ENCODE assay signal across 27 cellular contexts in the genomic region with DNA sequence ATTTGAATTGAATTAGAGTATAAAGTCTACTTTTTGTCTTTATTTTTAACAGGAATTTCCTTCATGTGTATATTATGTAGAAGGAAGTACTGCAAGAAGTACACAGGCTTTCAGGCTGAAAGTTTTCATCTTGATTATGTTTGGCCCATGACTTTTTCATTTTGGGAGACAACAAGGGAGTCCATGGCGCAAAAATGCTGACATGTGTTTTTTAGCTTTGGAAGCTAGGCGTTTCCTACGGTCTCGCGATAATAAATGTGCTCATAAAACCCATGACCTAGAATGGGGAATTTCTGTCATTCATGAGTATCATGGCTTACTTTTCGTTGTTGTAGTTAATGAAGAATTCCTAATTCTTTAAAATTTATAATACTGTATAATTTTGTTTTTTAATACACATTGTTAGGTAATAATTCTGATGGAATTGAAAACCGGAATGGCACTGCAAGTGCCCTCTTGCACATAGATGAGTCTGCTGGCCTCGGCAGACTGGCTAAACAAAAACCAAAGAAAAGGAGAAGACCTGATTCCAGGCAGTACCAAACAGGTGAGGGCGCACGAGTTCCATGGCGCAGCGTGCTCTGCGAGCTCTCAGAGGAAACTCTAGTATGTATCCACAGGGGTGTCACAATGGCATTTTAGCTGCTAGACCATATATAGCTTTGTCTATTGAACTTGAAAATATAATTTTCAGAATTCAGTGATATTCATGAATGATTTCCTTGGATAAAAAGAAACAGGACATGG.
"Had no signal": no experiment of that assay in that cellular context is flagged by ENCODE, and none has a peak within 500 bp of the region (broad histone marks: within the 10 kb centered on the region; RNA-seq: fewer than 3 reads in every experiment).

No MANE protein-coding gene starts in this region.

- ATAC-seq: activated CD4-positive, alpha-beta T cell treated with anti-CD3 and anti-CD28 coated beads for 36 hours; activated naive CD4-positive, alpha-beta T cell treated with anti-CD3 and anti-CD28 coated beads, Interleukin-2, amount 50 U/mL, for 72 hours; activated T-cell treated with anti-CD3 and anti-CD28 coated beads, Interleukin-2, amount 50 U/mL, for 72 hours; esophagus mucosa; T-helper 17 cell had no signal

- H3K4me1 ChIP-seq: colonic mucosa had no signal

- H3K27me3 ChIP-seq: colonic mucosa had no signal

- H3K4me3 ChIP-seq: colonic mucosa had no signal

- H3K27ac ChIP-seq: colonic mucosa had no signal

- DNase-seq: activated CD4-positive, alpha-beta memory T cell treated with anti-CD3 and anti-CD28 coated beads, Interleukin-2, amount 10 ng/mL, durations not matched to agents 7 days and 5 days; activated CD4-positive, alpha-beta T cell treated with anti-CD3 and anti-CD28 coated beads for 36 hours; activated CD4-positive, alpha-beta T cell treated with anti-CD3 and anti-CD28 coated beads, Interleukin-2, amount 10 ng/mL, durations not matched to agents 7 days and 5 days; activated CD4-positive, alpha-beta T cell treated with anti-CD3 and anti-CD28 coated beads, Interleukin-2, amount 50 U/mL, for 4 hours; activated CD4-positive, CD25-positive, alpha-beta regulatory T cell; activated CD4-positive, CD25-positive, alpha-beta regulatory T cell treated with anti-CD3 and anti-CD28 coated beads, Interleukin-2, amount 50 U/mL, for 72 hours; activated CD8-positive, alpha-beta memory T cell treated with anti-CD3 and anti-CD28 coated beads, Interleukin-2, amount 50 U/mL, for 48 hours; activated gamma-delta T cell; activated naive CD4-positive, alpha-beta T cell; activated naive CD4-positive, alpha-beta T cell treated with anti-CD3 and anti-CD28 coated beads, Interleukin-2, amount 10 ng/mL, durations not matched to agents 7 days and 5 days; activated naive CD8-positive, alpha-beta T cell treated with anti-CD3 and anti-CD28 coated beads, Interleukin-2, amount 10 ng/mL, durations not matched to agents 7 days and 5 days; activated T-cell treated with anti-CD3 and anti-CD28 coated beads for 4 hours; activated T-cell treated with anti-CD3 and anti-CD28 coated beads, Interleukin-2, amount 50 U/mL, for 24 hours; activated T-cell treated with anti-CD3 and anti-CD28 coated beads, Interleukin-2, amount 50 U/mL, for 72 hours; amniotic stem cell; anterior cingulate cortex; central memory CD4-positive, alpha-beta T cell; cerebellar nuclear complex; colonic mucosa; effector CD8-positive, alpha-beta T cell; foreskin fibroblast; head of caudate nucleus; T-helper 1 cell; T-helper 17 cell; T1000 had no signal

- H3K9me3 ChIP-seq: colonic mucosa had no signal
